In the genomic region with DNA sequence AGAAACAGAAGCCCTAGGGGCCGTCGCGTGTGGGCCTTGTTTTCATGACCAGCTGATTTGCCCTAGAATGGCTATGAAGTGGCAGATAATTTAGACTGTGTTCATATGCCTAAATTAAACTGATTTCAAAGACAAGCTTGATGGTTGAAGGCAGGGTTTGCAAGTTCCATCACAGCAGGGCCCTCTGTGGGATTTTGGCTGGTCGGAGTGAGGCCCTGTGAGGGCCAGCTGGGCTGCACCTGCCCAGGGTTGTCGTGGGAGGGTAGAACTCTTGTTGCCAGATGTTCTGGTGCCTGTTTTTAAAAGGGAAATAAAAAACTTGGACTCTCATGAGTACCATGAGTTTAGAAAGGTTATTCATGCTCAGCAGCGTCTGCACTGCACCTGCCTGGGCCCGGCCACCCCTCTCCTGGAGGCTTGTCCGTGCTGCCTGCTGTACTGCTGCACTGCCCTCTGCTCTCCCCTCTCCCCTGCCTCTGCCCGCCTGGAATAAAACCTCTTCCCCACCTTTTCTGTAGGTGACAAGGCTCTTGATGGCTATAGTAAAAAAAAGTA, we compare ENCODE assay signal across 23 cellular contexts. TPM values are rescaled to one million over a fixed set of nuclear protein-coding genes. Genes with fewer than 3 reads are reported as not detected.
DNase-seq lines count a peak whose midpoint lies in the region; ATAC-seq and TF ChIP-seq lines count a peak whose summit lies in the region.
"Had no signal": no experiment of that assay in that cellular context is flagged by ENCODE, and none has a peak within 500 bp of the region (broad histone marks: within the 10 kb centered on the region; RNA-seq: fewer than 3 reads in every experiment).

No MANE protein-coding gene starts in this region.

- no peak for DNase-seq in activated T-cell treated with anti-CD3 and anti-CD28 coated beads, Interleukin-2, amount 50 U/mL, for 72 hours
- DNase-seq in activated T-cell treated with anti-CD3 and anti-CD28 coated beads for 4 hours: no peak
- DNase-seq in HuH-7.5 (ENCODE audit: low spot score): peak; percentile 1
- DNase-seq in activated naive CD8-positive, alpha-beta T cell treated with anti-CD3 and anti-CD28 coated beads for 36 hours: no peak
- no peak for DNase-seq in NCI-H2227 treated with DMSO at 0.1 percent for 48 hours (lab: John Stamatoyannopoulos, UW)
- no peak for DNase-seq in DMS153 (lab: John Stamatoyannopoulos, UW)
- DNase-seq: activated CD4-positive, alpha-beta T cell treated with anti-CD3 and anti-CD28 coated beads, Interleukin-2, amount 50 U/mL, for 4 hours; amygdala; C1 segment of cervical spinal cord; GM23248; left colon; NCI-H1417; NCI-H2107; NCI-H510A treated with DMSO at 0.1 percent for 48 hours; right lobe of liver; stimulated activated CD8-positive, alpha-beta memory T cell treated with anti-CD3 and anti-CD28 coated beads, Interleukin-4, amount 100 ng/mL, for 48 hours; WERI-Rb-1 had no signal

- peaks cover 33 to 36% of the 10 kb centered on the region in 2 experiments for H3K4me1 ChIP-seq in neutrophil (ENCODE audit: control insufficient read depth in 1 of 2, insufficient read depth in 1 of 2, low read depth in 1 of 2, low read length in 1 of 2)
- H3K4me1 ChIP-seq: parathyroid adenoma had no signal

- peaks cover 2 to 5% of the 10 kb centered on the region in 2 donors for H3K36me3 Mint-ChIP-seq in activated T-cell treated with anti-CD3 and anti-CD28 coated beads, Interleukin-2, amount 50 U/mL, for 72 hours (ENCODE audit: insufficient read depth in 2 of 2)
- H3K36me3 Mint-ChIP-seq in activated naive CD8-positive, alpha-beta T cell treated with anti-CD3 and anti-CD28 coated beads for 36 hours: peaks cover 12% of the 10 kb centered on the region

- H3K4me3 Mint-ChIP-seq in activated T-cell treated with anti-CD3 and anti-CD28 coated beads, Interleukin-2, amount 50 U/mL, for 72 hours: peak overlapping the region; percentile 14 to 38
- H3K4me3 Mint-ChIP-seq in activated naive CD8-positive, alpha-beta T cell treated with anti-CD3 and anti-CD28 coated beads for 36 hours: no peak overlapping the region
- H3K4me3 Mint-ChIP-seq: memory B cell, nephron had no signal

- TF ChIP-seq CTCF in neutrophil (IDR thresholded peaks at IDR 0.05): no peak

- H3K4me3 ChIP-seq in neutrophil (ENCODE audit: low read depth in 1 of 2, low read length in 1 of 2): no peak overlapping the region
- H3K4me3 ChIP-seq: GM23248, right lobe of liver had no signal

- H3K27me3 Mint-ChIP-seq in activated T-cell treated with anti-CD3 and anti-CD28 coated beads, Interleukin-2, amount 50 U/mL, for 72 hours (ENCODE audit: low read depth): no peaks in the 10 kb centered on the region
- no peaks in the 10 kb centered on the region for H3K27me3 Mint-ChIP-seq in activated naive CD8-positive, alpha-beta T cell treated with anti-CD3 and anti-CD28 coated beads for 36 hours
- H3K27me3 Mint-ChIP-seq: memory B cell had no signal

- no peak for ATAC-seq in activated T-cell treated with anti-CD3 and anti-CD28 coated beads, Interleukin-2, amount 50 U/mL, for 72 hours (replicated peaks in 1 of 2)
- ATAC-seq in HG03045 (IDR thresholded peaks at IDR 0.05; ENCODE audit: unreplicated experiment): no peak
- ATAC-seq: left colon, right lobe of liver had no signal

- H3K27ac ChIP-seq in neutrophil: peak overlapping the region; percentile 25
- H3K27ac ChIP-seq: GM23248, HL-60, parathyroid adenoma, right lobe of liver, WERI-Rb-1 had no signal

- peaks cover 32% of the 10 kb centered on the region for H3K4me1 Mint-ChIP-seq in activated T-cell treated with anti-CD3 and anti-CD28 coated beads, Interleukin-2, amount 50 U/mL, for 72 hours (ENCODE audit: low read depth)
- peaks cover 20% of the 10 kb centered on the region for H3K4me1 Mint-ChIP-seq in activated naive CD8-positive, alpha-beta T cell treated with anti-CD3 and anti-CD28 coated beads for 36 hours

- H3K36me3 ChIP-seq in neutrophil: peaks cover 37% of the 10 kb centered on the region

- H3K9me3 ChIP-seq in neutrophil: no peaks in the 10 kb centered on the region
- H3K9me3 ChIP-seq: right lobe of liver had no signal

- H3K9me3 Mint-ChIP-seq in activated T-cell treated with anti-CD3 and anti-CD28 coated beads, Interleukin-2, amount 50 U/mL, for 72 hours: no peaks in the 10 kb centered on the region
- H3K9me3 Mint-ChIP-seq in activated naive CD8-positive, alpha-beta T cell treated with anti-CD3 and anti-CD28 coated beads for 36 hours: no peaks in the 10 kb centered on the region
- H3K9me3 Mint-ChIP-seq: memory B cell, nephron had no signal

- no peaks in the 10 kb centered on the region for H3K27me3 ChIP-seq in neutrophil
- H3K27me3 ChIP-seq: right lobe of liver had no signal

- no peak overlapping the region for H3K27ac Mint-ChIP-seq in activated T-cell treated with anti-CD3 and anti-CD28 coated beads, Interleukin-2, amount 50 U/mL, for 72 hours
- H3K27ac Mint-ChIP-seq in activated naive CD8-positive, alpha-beta T cell treated with anti-CD3 and anti-CD28 coated beads for 36 hours: peak overlapping the region; percentile 68
- H3K27ac Mint-ChIP-seq: memory B cell, nephron had no signal

RNA-seq across cellular contexts. Expression of gene AP2A2, which starts 44.1 kb away (rescaled TPM):
- total RNA-seq in activated T-cell treated with anti-CD3 and anti-CD28 coated beads, Interleukin-2, amount 50 U/mL, for 72 hours: 10 to 100 TPM; 49.5 to 57.0 TPM
- total RNA-seq in activated naive CD8-positive, alpha-beta T cell treated with anti-CD3 and anti-CD28 coated beads for 36 hours: 10 to 100 TPM; 26.3 to 30.3 TPM

RNA-seq across cellular contexts. Expression of gene CHID1, which starts 59.1 kb away (rescaled TPM):
- total RNA-seq in activated T-cell treated with anti-CD3 and anti-CD28 coated beads, Interleukin-2, amount 50 U/mL, for 72 hours: 10 to 100 TPM; 33.9 to 44.2 TPM
- total RNA-seq in activated naive CD8-positive, alpha-beta T cell treated with anti-CD3 and anti-CD28 coated beads for 36 hours: 10 to 100 TPM; 73.1 to 81.6 TPM
